In genomic region chr1:244181867-244182266, GRCh38 we compare ENCODE assay signal across 24 cellular contexts.
"Had no signal": no experiment of that assay in that cellular context is flagged by ENCODE, and none has a peak within 500 bp of the region (broad histone marks: within the 10 kb centered on the region; RNA-seq: fewer than 3 reads in every experiment).

No MANE protein-coding gene starts in this region.

- H3K27me3 Mint-ChIP-seq: memory B cell had no signal

- ATAC-seq: left lobe of liver; left ventricle myocardium superior; mucosa of descending colon; naive thymus-derived CD4-positive, alpha-beta T cell; psoas muscle; right lobe of liver; stimulated activated naive B cell treated with anti-CD40 and anti-IgM and Interleukin-4, amounts not matched to agents 10 μg/mL and 1 μg/mL and 100 μg/mL, for 72 hours; stimulated activated naive CD8-positive, alpha-beta T cell treated with anti-CD3 and anti-CD28 coated beads, Interleukin-15, Interleukin-2, amounts not matched to agents 100 U/mL and 50 U/mL, for 24 hours; upper lobe of right lung had no signal

- H3K4me3 Mint-ChIP-seq: immature natural killer cell; memory B cell; naive thymus-derived CD4-positive, alpha-beta T cell; natural killer cell treated with Interleukin-12 subunit alpha and Interleukin-12 subunit beta and Interleukin-15 and Interleukin-18, amount 100 ng/mL, for 72 hours; stimulated activated naive B cell treated with anti-CD40 and anti-IgM and Interleukin-4, amounts not matched to agents 10 μg/mL and 1 μg/mL and 100 μg/mL, for 72 hours had no signal

- H3K9me3 Mint-ChIP-seq: immature natural killer cell; memory B cell; naive thymus-derived CD4-positive, alpha-beta T cell; natural killer cell treated with Interleukin-12 subunit alpha and Interleukin-12 subunit beta and Interleukin-15 and Interleukin-18, amount 100 ng/mL, for 72 hours; stimulated activated naive B cell treated with anti-CD40 and anti-IgM and Interleukin-4, amounts not matched to agents 10 μg/mL and 1 μg/mL and 100 μg/mL, for 72 hours had no signal

- H3K36me3 Mint-ChIP-seq: immature natural killer cell; memory B cell; naive thymus-derived CD4-positive, alpha-beta T cell; natural killer cell treated with Interleukin-12 subunit alpha and Interleukin-12 subunit beta and Interleukin-15 and Interleukin-18, amount 100 ng/mL, for 72 hours; stimulated activated naive B cell treated with anti-CD40 and anti-IgM and Interleukin-4, amounts not matched to agents 10 μg/mL and 1 μg/mL and 100 μg/mL, for 72 hours had no signal

- DNase-seq: hypothalamus; immature natural killer cell; kidney; left ventricle myocardium superior; midbrain; mucosa of descending colon; naive thymus-derived CD4-positive, alpha-beta T cell; nucleus accumbens; psoas muscle; right lobe of liver; stimulated activated CD4-positive, alpha-beta T cell treated with anti-CD3 and anti-CD28 coated beads, Interleukin-1b, Interleukin-23, amount 100 ng/mL, for 48 hours; stimulated activated CD4-positive, alpha-beta T cell treated with anti-CD3 and anti-CD28 coated beads, Interleukin-2, amount 100 ng/mL, for 48 hours; stimulated activated CD4-positive, alpha-beta T cell treated with anti-CD3 and anti-CD28 coated beads, Interleukin-4, amount 100 ng/mL, for 4 hours; stimulated activated CD8-positive, alpha-beta memory T cell treated with anti-CD3 and anti-CD28 coated beads, Interleukin-4, amount 100 ng/mL, for 48 hours; stimulated activated naive B cell treated with anti-CD40 and anti-IgM and Interleukin-4, amounts not matched to agents 10 μg/mL and 1 μg/mL and 100 μg/mL, for 72 hours; stimulated activated naive CD8-positive, alpha-beta T cell treated with anti-CD3 and anti-CD28 coated beads, Interleukin-15, Interleukin-2, amounts not matched to agents 100 U/mL and 50 U/mL, for 24 hours; stomach; testis; thyroid gland; transverse colon; upper lobe of right lung had no signal

- H3K4me1 Mint-ChIP-seq: immature natural killer cell; memory B cell; naive thymus-derived CD4-positive, alpha-beta T cell; stimulated activated naive B cell treated with anti-CD40 and anti-IgM and Interleukin-4, amounts not matched to agents 10 μg/mL and 1 μg/mL and 100 μg/mL, for 72 hours had no signal

- H3K27ac Mint-ChIP-seq: immature natural killer cell; memory B cell; naive thymus-derived CD4-positive, alpha-beta T cell; natural killer cell treated with Interleukin-12 subunit alpha and Interleukin-12 subunit beta and Interleukin-15 and Interleukin-18, amount 100 ng/mL, for 72 hours; stimulated activated naive B cell treated with anti-CD40 and anti-IgM and Interleukin-4, amounts not matched to agents 10 μg/mL and 1 μg/mL and 100 μg/mL, for 72 hours had no signal
